1 cellular context compared by ENCODE assay signal in genomic region chr7:157329447-157329846, GRCh38.
TF ChIP-seq lines count a peak whose summit lies in the region.

No MANE protein-coding gene starts in this region.

TF ChIP-seq in GM23338, 12 proteins besides CTCF, POLR2A, EP300 and RAD21 (continued from another document):
- no peak for TF ChIP-seq ZNF462 (CRISPR knock-in tag; IDR thresholded peaks at IDR 0.05)
- TF ChIP-seq ZNF114 (CRISPR knock-in tag; IDR thresholded peaks at IDR 0.05) = no peak
- no peak for TF ChIP-seq NANOG (IDR thresholded peaks at IDR 0.05; ENCODE audit: borderline replicate concordance)
- TF ChIP-seq EZH2 (IDR thresholded peaks at IDR 0.05; ENCODE audit: low read depth, unreplicated experiment) = no peak
- no peak for TF ChIP-seq JUNB (IDR thresholded peaks at IDR 0.05; ENCODE audit: unreplicated experiment)
- no peak for TF ChIP-seq ETS1 (IDR thresholded peaks at IDR 0.05)
- no peak for TF ChIP-seq STAT1 (IDR thresholded peaks at IDR 0.05; ENCODE audit: unreplicated experiment)
- no peak for TF ChIP-seq CREB1 (CRISPR knock-in tag; IDR thresholded peaks at IDR 0.05; ENCODE audit: low read depth)
TF ChIP-seq in GM23338: peak in this region for 0.
